In genomic region chr5:180816608-180817534, GRCh38 we compare ENCODE assay signal across 9 cellular contexts. TPM values are rescaled to one million over a fixed set of nuclear protein-coding genes. Genes with fewer than 3 reads are reported as not detected.
DNase-seq lines count a peak whose midpoint lies in the region; ATAC-seq, FAIRE-seq and TF ChIP-seq lines count a peak whose summit lies in the region.
"Had no signal": no experiment of that assay in that cellular context is flagged by ENCODE, and none has a peak within 500 bp of the region (broad histone marks: within the 10 kb centered on the region; RNA-seq: fewer than 3 reads in every experiment).

No MANE protein-coding gene starts in this region.

- H3K36me3 ChIP-seq in ovary, result no peaks in the 10 kb centered on the region

- no peak for TF ChIP-seq EP300 in ovary (IDR thresholded peaks at IDR 0.05)

- peaks cover 18% of the 10 kb centered on the region for H3K4me1 ChIP-seq in ovary (ENCODE audit: insufficient read depth)

- peaks cover 35% of the 10 kb centered on the region for H3K36me3 Mint-ChIP-seq in dendritic cell treated with granulocyte-macrophage colony-stimulating factor and Interleukin-4, amounts not matched to agents 40 ng/mL and 50 ng/mL, for 4 days (ENCODE audit: low read depth)
- H3K36me3 Mint-ChIP-seq in HFFc6 (ENCODE audit: low read depth), result no peaks in the 10 kb centered on the region

- peak in 1 of 3 donors; percentile 14 for TF ChIP-seq CTCF in ovary (IDR thresholded peaks at IDR 0.05)
- TF ChIP-seq CTCF in HFFc6 (IDR thresholded peaks at IDR 0.05), result no peak

- peak overlapping the region; percentile 91 for H3K27ac Mint-ChIP-seq in dendritic cell treated with granulocyte-macrophage colony-stimulating factor and Interleukin-4, amounts not matched to agents 40 ng/mL and 50 ng/mL, for 4 days
- H3K27ac Mint-ChIP-seq in HFFc6, result no peak overlapping the region; the same call in 1 of the 2 replicates

- ATAC-seq in GM21737 (IDR thresholded peaks at IDR 0.05; ENCODE audit: unreplicated experiment) (no peak), HG02642 (IDR thresholded peaks at IDR 0.05; ENCODE audit: poor library complexity, unreplicated experiment) (no peak)

- intact Hi-C loops in dendritic cell treated with granulocyte-macrophage colony-stimulating factor and Interleukin-4, amounts not matched to agents 40 ng/mL and 50 ng/mL, for 4 days (cut with micrococcal nuclease), result loop anchor here (5.0 kb wide), 1 partner anchor 45 kb away; the partner anchor contains the start of gene ZFP62
- intact Hi-C loops in ovary (cut with DNase I), result loop anchor here in 2 of 4 donors (10.0 kb wide), 2 partner anchors 428 to 1262 kb away; partner anchors contain the start of genes RACK1 (in 1 of the 2) and RUFY1 (in 1 of the 2)

- H3K27ac ChIP-seq in ovary, result peak overlapping the region; percentile 66 to 86

- TF ChIP-seq POLR2A in ovary (IDR thresholded peaks at IDR 0.05), result no peak

- H3K4me3 Mint-ChIP-seq in dendritic cell treated with granulocyte-macrophage colony-stimulating factor and Interleukin-4, amounts not matched to agents 40 ng/mL and 50 ng/mL, for 4 days, result peak overlapping the region; percentile 11
- no peak overlapping the region for H3K4me3 Mint-ChIP-seq in HFFc6

- H3K27me3 Mint-ChIP-seq in dendritic cell treated with granulocyte-macrophage colony-stimulating factor and Interleukin-4, amounts not matched to agents 40 ng/mL and 50 ng/mL, for 4 days, result no peaks in the 10 kb centered on the region
- no peaks in the 10 kb centered on the region; the same call in 1 of the 2 replicates for H3K27me3 Mint-ChIP-seq in HFFc6 (ENCODE audit: insufficient read depth)

- no peaks in the 10 kb centered on the region for H3K27me3 ChIP-seq in ovary

- H3K4me1 Mint-ChIP-seq in dendritic cell treated with granulocyte-macrophage colony-stimulating factor and Interleukin-4, amounts not matched to agents 40 ng/mL and 50 ng/mL, for 4 days (ENCODE audit: low read depth), result peaks cover 77% of the 10 kb centered on the region
- H3K4me1 Mint-ChIP-seq in HFFc6 (ENCODE audit: low read depth), result peaks cover 30% of the 10 kb centered on the region

- DNase-seq in GM18507 (ENCODE audit: extremely low spot score, insufficient read length, low read depth) (no peak), NCI-H187 treated with DMSO at 0.1 percent for 48 hours (lab: John Stamatoyannopoulos, UW) (peak; percentile 52), ovary (peak; percentile 65 to 80 (median 76)), HFFc6 (no peak), COLO829 (ENCODE audit: low spot score) (no peak)

- no peaks in the 10 kb centered on the region for H3K9me3 Mint-ChIP-seq in dendritic cell treated with granulocyte-macrophage colony-stimulating factor and Interleukin-4, amounts not matched to agents 40 ng/mL and 50 ng/mL, for 4 days
- H3K9me3 Mint-ChIP-seq in HFFc6, result no peaks in the 10 kb centered on the region

- WGBS in ovary, 3 donors, result 20 to 22% (median 22%) methylated on average over 13 of the region's 13 CpGs

- no peaks in the 10 kb centered on the region for H3K9me3 ChIP-seq in ovary

- no peak overlapping the region for H3K4me3 ChIP-seq in ovary

- peak; percentile 72 for FAIRE-seq in GM18507 (lab: Jason Lieb, UNC)
- FAIRE-seq: islet of Langerhans had no signal

RNA-seq across cellular contexts. Expression of gene MGAT1, which starts 14.3 kb away (rescaled TPM):
- total RNA-seq in ovary, result 100 to 1,000 TPM in 5 of 7 donors, 10 to 100 TPM in 2; 84.0 to 154 (median 131) TPM
- polyA plus RNA-seq in ovary, result 100 to 1,000 TPM in 1 of 2 donors, 10 to 100 TPM in 1; 66.6 to 128 TPM
- total RNA-seq in HFFc6 (2021; fragmentation: NEBNext Ultra II Directional; extraction: Animal tissue kit (Norgen Biotek cat#: 25700)), result 100 to 1,000 TPM; 188 to 220 (median 206) TPM

RNA-seq across cellular contexts. Expression of gene ZFP62, which starts 44.2 kb away (rescaled TPM):
- total RNA-seq in ovary, result 10 to 100 TPM; 22.7 to 47.8 (median 33.8) TPM
- polyA plus RNA-seq in ovary, result 10 to 100 TPM; 23.2 to 36.3 TPM
- 10 to 100 TPM in 4 of 6 experiments, 1 to 10 TPM in 2; 9.6 to 12.1 (median 10.2) TPM for total RNA-seq in HFFc6 (2021; fragmentation: NEBNext Ultra II Directional; extraction: Animal tissue kit (Norgen Biotek cat#: 25700))

Comparison
In these comparisons a context has a peak if more than half of its experiments do, and no peak if none do; other contexts are left out.
1. DNase-seq: peak in NCI-H187 treated with DMSO at 0.1 percent for 48 hours (single experiment) and ovary (5 of 5); none in GM18507 (single experiment), HFFc6 (single experiment) and COLO829 (single experiment).